Comparison of ENCODE assay signal across 20 cellular contexts in genomic region chr2:37215255-37215654, GRCh38. TPM values are rescaled to one million over a fixed set of nuclear protein-coding genes. Genes with fewer than 3 reads are reported as not detected.
DNase-seq lines count a peak whose midpoint lies in the region; ATAC-seq and TF ChIP-seq lines count a peak whose summit lies in the region.
"Had no signal": no experiment of that assay in that cellular context is flagged by ENCODE, and none has a peak within 500 bp of the region (broad histone marks: within the 10 kb centered on the region; RNA-seq: fewer than 3 reads in every experiment).

No MANE protein-coding gene starts in this region.

- no peaks in the 10 kb centered on the region for H3K27me3 ChIP-seq in KMS-11 (ENCODE audit: insufficient read depth, low read depth)
- H3K27me3 ChIP-seq: suprapubic skin had no signal

- H3K4me3 ChIP-seq in KMS-11 (IDR thresholded peaks at IDR 0.05; ENCODE audit: insufficient read depth, low read depth, low read length), result no peak overlapping the region
- H3K4me3 ChIP-seq: HAP-1, smooth muscle cell, suprapubic skin had no signal

- no peaks in the 10 kb centered on the region for H3K79me2 ChIP-seq in KMS-11 (ENCODE audit: insufficient read depth, low read depth)

- H2AFZ ChIP-seq in KMS-11 (ENCODE audit: low read depth), result no peak overlapping the region

- DNase-seq in NOMO-1 treated with DMSO at 0.1 percent for 48 hours (lab: John Stamatoyannopoulos, UW; ENCODE audit: unreplicated experiment) (peak; percentile 41), NOMO-1 treated with dmso at 0.1 percent for 144 hours (lab: John Stamatoyannopoulos, UW; ENCODE audit: unreplicated experiment) (no peak), chondrocyte (ENCODE audit: low spot score) (no peak), pons (ENCODE audit: low spot score) (peak; percentile 14), RKO (ENCODE audit: low spot score) (no peak)
- no peak for DNase-seq in central memory CD4-positive, alpha-beta T cell
- DNase-seq: activated CD4-positive, alpha-beta T cell treated with anti-CD3 and anti-CD28 coated beads for 48 hours; caudate nucleus; COR-L47; hippocampal formation; left ventricle myocardium superior; MV-4-11; NCI-H2227 treated with DMSO at 0.1 percent for 48 hours had no signal

- peak overlapping the region; percentile 58 for H3K27ac Mint-ChIP-seq in chondrocyte (ENCODE audit: unreplicated experiment)
- H3K27ac Mint-ChIP-seq: nephron; T-helper 1 cell treated with Interleukin-12 subunit alpha and Interleukin-12 subunit beta and Interleukin-4 antibody, amounts not matched to agents 30 μg/mL and 1 μg/mL, for 36 hours had no signal

- H3K4me1 ChIP-seq in KMS-11 (ENCODE audit: low read depth, poor library complexity, severe bottlenecking), result peaks cover 21% of the 10 kb centered on the region
- H3K4me1 ChIP-seq: HAP-1 had no signal

- peaks cover 14% of the 10 kb centered on the region for H3K4me1 Mint-ChIP-seq in chondrocyte (ENCODE audit: low read depth)
- H3K4me1 Mint-ChIP-seq: nephron had no signal

- H3K4me2 ChIP-seq in KMS-11, result 0 out of 2 replicates have a peak overlapping the region, but pooled peaks have one; percentile 3
- H3K4me2 ChIP-seq: smooth muscle cell had no signal

- H3K4me3 Mint-ChIP-seq in chondrocyte (ENCODE audit: unreplicated experiment), result no peak overlapping the region
- H3K4me3 Mint-ChIP-seq: nephron; T-helper 1 cell treated with Interleukin-12 subunit alpha and Interleukin-12 subunit beta and Interleukin-4 antibody, amounts not matched to agents 30 μg/mL and 1 μg/mL, for 36 hours had no signal

- peaks cover 20% of the 10 kb centered on the region for H3K36me3 Mint-ChIP-seq in chondrocyte (ENCODE audit: low read depth)

- no peaks in the 10 kb centered on the region for H4K20me1 ChIP-seq in KMS-11 (ENCODE audit: insufficient read depth)

- no peak for ATAC-seq in HG02852 (IDR thresholded peaks at IDR 0.05; ENCODE audit: unreplicated experiment)
- ATAC-seq: left ventricle myocardium superior had no signal

- peak overlapping the region; percentile 7; the same call in 1 of the 2 replicates for H3K9ac ChIP-seq in KMS-11

- H3K27ac ChIP-seq in KMS-11, result peak overlapping the region; percentile 50
- H3K27ac ChIP-seq: suprapubic skin had no signal

- H3K27me3 Mint-ChIP-seq in chondrocyte (ENCODE audit: low read depth), result no peaks in the 10 kb centered on the region

- TF ChIP-seq CTCF in KMS-11 (conservative IDR thresholded peaks at IDR 0.05; ENCODE audit: low read depth, low read length) (no peak), chondrocyte (IDR thresholded peaks at IDR 0.05) (no peak)

- H3K36me3 ChIP-seq in KMS-11 (ENCODE audit: insufficient read depth), result peaks cover 21% of the 10 kb centered on the region; the same call in 1 of the 2 replicates

- H3K9me3 Mint-ChIP-seq in chondrocyte (ENCODE audit: low read depth), result no peaks in the 10 kb centered on the region
- H3K9me3 Mint-ChIP-seq: nephron; T-helper 1 cell treated with Interleukin-12 subunit alpha and Interleukin-12 subunit beta and Interleukin-4 antibody, amounts not matched to agents 30 μg/mL and 1 μg/mL, for 36 hours had no signal

RNA-seq across cellular contexts. Expression of gene CEBPZ, which starts 16.1 kb away (rescaled TPM):
- total RNA-seq in chondrocyte, result 30.4 to 45.6 TPM (median 31.1 TPM) in 3 replicates

RNA-seq across cellular contexts. Expression of gene NDUFAF7, which starts 16.2 kb away (rescaled TPM):
- total RNA-seq in chondrocyte, result 15.7 to 19.5 TPM (median 16.1 TPM) in 3 replicates

RNA-seq across cellular contexts. Expression of gene CEBPZOS, which starts 19.0 kb away (rescaled TPM):
- total RNA-seq in chondrocyte, result not detected in 3 replicates

RNA-seq across cellular contexts. Expression of gene SULT6B1, which starts 26.8 kb away (rescaled TPM):
- not detected in 3 replicates for total RNA-seq in chondrocyte
- total RNA-seq: left ventricle myocardium superior, smooth muscle cell, suprapubic skin had no signal

RNA-seq across cellular contexts. Expression of gene EIF2AK2, which starts 58.5 kb away (rescaled TPM):
- 46.4 to 57.5 TPM (median 50.4 TPM) in 3 replicates for total RNA-seq in chondrocyte

Comparison
In these comparisons a context has a peak if more than half of its experiments do, and no peak if none do; other contexts are left out.
1. DNase-seq: peak in NOMO-1 treated with DMSO at 0.1 percent for 48 hours (single experiment) and pons (single experiment); none in NOMO-1 treated with dmso at 0.1 percent for 144 hours (single experiment), chondrocyte (single experiment), central memory CD4-positive, alpha-beta T cell (single experiment) and RKO (single experiment).